ENCODE assay signal across 21 cellular contexts in the genomic region with DNA sequence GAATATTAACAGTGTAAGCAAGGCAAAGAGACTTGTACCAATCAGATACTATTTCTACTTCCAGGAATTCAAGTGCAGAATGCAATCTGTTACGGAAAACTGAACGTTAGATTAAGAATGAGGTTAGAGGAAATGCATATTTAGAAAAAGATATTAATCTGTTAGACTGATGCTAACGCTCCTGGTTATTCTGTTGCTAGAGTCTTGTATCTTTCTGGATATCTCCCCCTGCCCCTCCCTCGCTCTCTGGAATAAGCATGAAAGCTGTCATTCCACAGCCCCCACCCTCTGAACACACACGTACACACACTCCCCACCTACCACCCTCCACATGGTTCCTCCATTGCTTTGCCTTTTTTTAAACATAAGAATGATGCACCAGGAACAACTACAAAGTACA. TPM values are rescaled to one million over a fixed set of nuclear protein-coding genes. Genes with fewer than 3 reads are reported as not detected.
"Had no signal": no experiment of that assay in that cellular context is flagged by ENCODE, and none has a peak within 500 bp of the region (broad histone marks: within the 10 kb centered on the region; RNA-seq: fewer than 3 reads in every experiment).

No MANE protein-coding gene starts in this region.

- H3K4me1 Mint-ChIP-seq: naive thymus-derived CD4-positive, alpha-beta T cell; stimulated activated naive B cell treated with anti-CD40 and anti-IgM and Interleukin-4, amounts not matched to agents 10 μg/mL and 1 μg/mL and 100 μg/mL, for 72 hours; stimulated activated naive CD8-positive, alpha-beta T cell treated with anti-CD3 and anti-CD28 coated beads, Interleukin-15, amount 100 ng/mL, for 72 hours had no signal

- H3K36me3 Mint-ChIP-seq: naive thymus-derived CD4-positive, alpha-beta T cell; stimulated activated naive B cell treated with anti-CD40 and anti-IgM and Interleukin-4, amounts not matched to agents 10 μg/mL and 1 μg/mL and 100 μg/mL, for 72 hours had no signal

- H3K27me3 Mint-ChIP-seq: naive thymus-derived CD4-positive, alpha-beta T cell; stimulated activated naive CD8-positive, alpha-beta T cell treated with anti-CD3 and anti-CD28 coated beads, Interleukin-15, amount 100 ng/mL, for 72 hours had no signal

- H3K36me3 ChIP-seq: gastrocnemius medialis, neutrophil, right atrium auricular region, sigmoid colon, thyroid gland, upper lobe of left lung, uterus had no signal

- H3K27ac Mint-ChIP-seq: naive thymus-derived CD4-positive, alpha-beta T cell; nephron progenitor cell; stimulated activated naive B cell treated with anti-CD40 and anti-IgM and Interleukin-4, amounts not matched to agents 10 μg/mL and 1 μg/mL and 100 μg/mL, for 72 hours; stimulated activated naive CD8-positive, alpha-beta T cell treated with anti-CD3 and anti-CD28 coated beads, Interleukin-15, amount 100 ng/mL, for 72 hours had no signal

- H3K27ac ChIP-seq: gastrocnemius medialis, neutrophil, right atrium auricular region, sigmoid colon, skin epidermis, thyroid gland, upper lobe of left lung, uterus had no signal

- H3K9me3 ChIP-seq: gastrocnemius medialis, neutrophil, right atrium auricular region, sigmoid colon, thyroid gland, upper lobe of left lung, uterus had no signal

- H3K4me1 ChIP-seq: thyroid gland, upper lobe of left lung, uterus had no signal

- H3K4me3 Mint-ChIP-seq: nephron progenitor cell; stimulated activated naive B cell treated with anti-CD40 and anti-IgM and Interleukin-4, amounts not matched to agents 10 μg/mL and 1 μg/mL and 100 μg/mL, for 72 hours; stimulated activated naive CD8-positive, alpha-beta T cell treated with anti-CD3 and anti-CD28 coated beads, Interleukin-15, amount 100 ng/mL, for 72 hours had no signal

- H3K27me3 ChIP-seq: gastrocnemius medialis, neutrophil, right atrium auricular region, sigmoid colon, thyroid gland, upper lobe of left lung, uterus had no signal

- H3K9me3 Mint-ChIP-seq: nephron progenitor cell; stimulated activated naive B cell treated with anti-CD40 and anti-IgM and Interleukin-4, amounts not matched to agents 10 μg/mL and 1 μg/mL and 100 μg/mL, for 72 hours had no signal

- ATAC-seq: esophagus mucosa; gastrocnemius medialis; naive thymus-derived CD4-positive, alpha-beta T cell; stimulated activated naive B cell treated with anti-CD40 and anti-IgM and Interleukin-4, amounts not matched to agents 10 μg/mL and 1 μg/mL and 100 μg/mL, for 72 hours; stimulated activated naive CD8-positive, alpha-beta T cell treated with anti-CD3 and anti-CD28 coated beads, Interleukin-15, amount 100 ng/mL, for 72 hours had no signal

- H3K4me3 ChIP-seq: gastrocnemius medialis, right atrium auricular region, sigmoid colon, skin epidermis, thyroid gland, upper lobe of left lung, uterus had no signal

- DNase-seq: cortex of kidney; effector memory CD4-positive, alpha-beta T cell; gastrocnemius medialis; kidney; left cardiac atrium; mammary epithelial cell; naive thymus-derived CD4-positive, alpha-beta T cell; nephron progenitor cell; sigmoid colon; stimulated activated CD4-positive, alpha-beta T cell treated with anti-CD3 and anti-CD28 coated beads, Interleukin-2, amount 100 ng/mL, for 24 hours; stimulated activated CD4-positive, alpha-beta T cell treated with anti-CD3 and anti-CD28 coated beads, Interleukin-4, amount 100 ng/mL, for 4 hours; stimulated activated naive B cell treated with anti-CD40 and anti-IgM and Interleukin-4, amounts not matched to agents 10 μg/mL and 1 μg/mL and 100 μg/mL, for 72 hours; stimulated activated naive CD8-positive, alpha-beta T cell treated with anti-CD3 and anti-CD28 coated beads, Interleukin-15, amount 100 ng/mL, for 72 hours; thyroid gland; upper lobe of left lung; uterus had no signal

RNA-seq across cellular contexts. Expression of gene FIGN, which starts 24.1 kb away (rescaled TPM):
- total RNA-seq: mononuclear cell had no signal
